In genomic region chr4:174828845-174829701, GRCh38 we compare ENCODE assay signal across 8 cellular contexts. TPM values are rescaled to one million over a fixed set of nuclear protein-coding genes. Genes with fewer than 3 reads are reported as not detected.
DNase-seq lines count a peak whose midpoint lies in the region; ATAC-seq and TF ChIP-seq lines count a peak whose summit lies in the region.

TSS of gene GLRA3 (minus strand) at chr4:174829247. CDS start at chr4:174828811, 436 bp downstream.

- H3K4me3 ChIP-seq in dorsolateral prefrontal cortex (peak within 1 kb of the TSS; percentile 15 to 69 (median 52)), mesenchymal stem cell (ENCODE audit: insufficient read depth in 1 of 2, low read depth in 1 of 2, low read length in 2 of 2) (peak within 1 kb of the TSS; percentile 44 to 70)

- H2AFZ ChIP-seq in mesenchymal stem cell (ENCODE audit: low read depth, low read length) = no peak within 1 kb of the TSS

- H4K8ac ChIP-seq in mesenchymal stem cell (ENCODE audit: low read length) = no peak within 1 kb of the TSS

- H3K9me3 ChIP-seq in mesenchymal stem cell (ENCODE audit: control insufficient read depth, low read length) = peaks cover under 1% of the 10 kb centered on the region

- ATAC-seq in GM19455 (IDR thresholded peaks at IDR 0.05; ENCODE audit: unreplicated experiment) (peak; percentile 71), HG03565 (IDR thresholded peaks at IDR 0.05; ENCODE audit: unreplicated experiment) (no peak)

- DNase-seq in DMS114 treated with DMSO at 0.1 percent for 48 hours (lab: John Stamatoyannopoulos, UW; ENCODE audit: unreplicated experiment) = peak; percentile 10
- peak; percentile 11 for DNase-seq in HuH-7.5 (ENCODE audit: low spot score)
- DNase-seq in RPMI8226 = peak; percentile 44
- DNase-seq in dorsolateral prefrontal cortex = peak; percentile 36 to 92 (median 82)
- DNase-seq in mesenchymal stem cell = peak; percentile 62
- no peak for DNase-seq in NCI-H1694 treated with DMSO at 0.1 percent for 48 hours (lab: John Stamatoyannopoulos, UW)

- H3K79me1 ChIP-seq in mesenchymal stem cell (replicated peaks; ENCODE audit: low read length, poor library complexity, severe bottlenecking) = no peaks in the 10 kb centered on the region

- H3K27me3 ChIP-seq in dorsolateral prefrontal cortex (peaks cover 0 to 15% (median 0%) of the 10 kb centered on the region in 45 donors), mesenchymal stem cell (ENCODE audit: control insufficient read depth in 1 of 2, insufficient read depth in 1 of 2, low read length in 2 of 2) (peaks cover 4 to 5% of the 10 kb centered on the region in 2 experiments)

- no peak within 1 kb of the TSS for H4K91ac ChIP-seq in mesenchymal stem cell (ENCODE audit: low read length)

- no peak within 1 kb of the TSS for H2BK12ac ChIP-seq in mesenchymal stem cell (ENCODE audit: low read length in 2 of 2)

- H2BK5ac ChIP-seq in mesenchymal stem cell (ENCODE audit: low read depth, low read length, poor library complexity, severe bottlenecking) = no peak within 1 kb of the TSS

- TF ChIP-seq CTCF in dorsolateral prefrontal cortex (IDR thresholded peaks at IDR 0.05 in 54 of 56, conservative IDR thresholded peaks at IDR 0.05 in 2 of 56; ENCODE audit: low read depth in 1 of 56, partially characterized antibody in 56 of 56) = no peak

- peak within 1 kb of the TSS in 1 of 2 experiments; percentile 18 for H3K23ac ChIP-seq in mesenchymal stem cell (ENCODE audit: low read length in 2 of 2)

- intact Hi-C loops in dorsolateral prefrontal cortex (cut with DNase I) = no loop called here

- H2AK5ac ChIP-seq in mesenchymal stem cell (ENCODE audit: low read length, severe bottlenecking) = no peak within 1 kb of the TSS

- H3K4me2 ChIP-seq in mesenchymal stem cell (ENCODE audit: low read length, poor library complexity, severe bottlenecking) = peak within 1 kb of the TSS; percentile 91

- no peak within 1 kb of the TSS for H3K4ac ChIP-seq in mesenchymal stem cell (ENCODE audit: low read depth in 1 of 2, low read length in 2 of 2)

- WGBS in mesenchymal stem cell = 1% methylated on average over 25 of the region's 40 CpGs

- H2BK15ac ChIP-seq in mesenchymal stem cell (ENCODE audit: low read depth, poor library complexity, severe bottlenecking) = no peak within 1 kb of the TSS

- H3K18ac ChIP-seq in mesenchymal stem cell (ENCODE audit: low read depth in 1 of 2, low read length in 2 of 2) = no peak within 1 kb of the TSS

- H3K9ac ChIP-seq in mesenchymal stem cell (ENCODE audit: low read length) = no peak within 1 kb of the TSS

- no peak within 1 kb of the TSS for H2BK120ac ChIP-seq in mesenchymal stem cell (ENCODE audit: low read depth, low read length)

- no peak within 1 kb of the TSS for H3K14ac ChIP-seq in mesenchymal stem cell (ENCODE audit: low read length in 2 of 2)

- peaks cover 6% of the 10 kb centered on the region for H3K4me1 ChIP-seq in mesenchymal stem cell (ENCODE audit: control insufficient read depth, insufficient read depth, low read depth, low read length)

- H3K27ac ChIP-seq in dorsolateral prefrontal cortex = peak within 1 kb of the TSS in 49 of 59 donors; percentile 9 to 84 (median 68)
- H3K27ac ChIP-seq in mesenchymal stem cell (ENCODE audit: low read length, poor library complexity, severe bottlenecking) = no peak within 1 kb of the TSS

- H3K36me3 ChIP-seq in mesenchymal stem cell (ENCODE audit: control insufficient read depth in 1 of 2, insufficient read depth in 2 of 2, low read depth in 1 of 2, low read length in 2 of 2) = no peaks in the 10 kb centered on the region

RNA-seq across cellular contexts. Expression of gene GLRA3, which starts in this region (rescaled TPM):
- total RNA-seq in dorsolateral prefrontal cortex = 10 to 100 TPM in 92 of 120 experiments, 1 to 10 TPM in 28; 2.2 to 32.5 (median 14.5) TPM
- polyA plus RNA-seq in mesenchymal stem cell (2013, experiment 1 of 2) = not detected
- not detected for polyA plus RNA-seq in mesenchymal stem cell (2013, experiment 2 of 2)
